Comparison of ENCODE assay signal across 18 cellular contexts in genomic region chr10:72099054-72099921, GRCh38. TPM values are rescaled to one million over a fixed set of nuclear protein-coding genes. Genes with fewer than 3 reads are reported as not detected.
DNase-seq lines count a peak whose midpoint lies in the region; ATAC-seq and TF ChIP-seq lines count a peak whose summit lies in the region.
"Had no signal": no experiment of that assay in that cellular context is flagged by ENCODE, and none has a peak within 500 bp of the region (broad histone marks: within the 10 kb centered on the region; RNA-seq: fewer than 3 reads in every experiment).

No MANE protein-coding gene starts in this region.

- TF ChIP-seq CTCF in Calu3 (IDR thresholded peaks at IDR 0.05; ENCODE audit: unreplicated experiment) (no peak), RWPE1 (conservative IDR thresholded peaks at IDR 0.05; ENCODE audit: low read depth) (no peak), epithelial cell of esophagus (IDR thresholded peaks at IDR 0.05; ENCODE audit: insufficient read depth, low read depth, low read length, missing control alignments) (no peak), progenitor cell of endocrine pancreas (IDR thresholded peaks at IDR 0.05; ENCODE audit: unreplicated experiment) (no peak), lower leg skin (IDR thresholded peaks at IDR 0.05) (no peak)

- H3K27me3 Mint-ChIP-seq in Calu3 (ENCODE audit: unreplicated experiment) (no peaks in the 10 kb centered on the region), progenitor cell of endocrine pancreas (no peaks in the 10 kb centered on the region)

- no peak for TF ChIP-seq POLR2A in lower leg skin (IDR thresholded peaks at IDR 0.05)

- POLR2A ChIA-PET in RWPE1 (lab: Yijun Ruan, JAX; ENCODE audit: low non-redundant PET), result no interaction called here

- peak overlapping the region; percentile 97 for H3K27ac Mint-ChIP-seq in Calu3 (ENCODE audit: unreplicated experiment)
- peak overlapping the region; percentile 91 for H3K27ac Mint-ChIP-seq in progenitor cell of endocrine pancreas

- H3K4me3 ChIP-seq in epithelial cell of esophagus (ENCODE audit: low read length) (no peak overlapping the region), lower leg skin (ENCODE audit: low read depth, poor library complexity, severe bottlenecking) (no peak overlapping the region)
- H3K4me3 ChIP-seq: sigmoid colon had no signal

- 93 to 94% methylated on average over 15 of the region's 15 CpGs for WGBS in lower leg skin, 2 donors

- H3K9me3 Mint-ChIP-seq in Calu3 (ENCODE audit: low read depth, unreplicated experiment), result no peaks in the 10 kb centered on the region
- H3K9me3 Mint-ChIP-seq in progenitor cell of endocrine pancreas (ENCODE audit: low read depth), result no peaks in the 10 kb centered on the region

- peak overlapping the region; percentile 59 for H3K27ac ChIP-seq in RWPE1
- H3K27ac ChIP-seq: foreskin keratinocyte, sigmoid colon had no signal

- TSS peak; percentile 90 for BruUV-seq in Calu3 (replicated peaks; lab: Mats Ljungman, UMichigan)

- DNase-seq in Calu3, result peak; percentile 58
- no peak for DNase-seq in RWPE1 (ENCODE audit: low spot score)
- peak; percentile 48 for DNase-seq in epithelial cell of esophagus (ENCODE audit: low read depth)
- DNase-seq in progenitor cell of endocrine pancreas (ENCODE audit: low spot score, unreplicated experiment), result no peak
- DNase-seq in lower leg skin (ENCODE audit: low spot score in 2 of 2), result no peak
- no peak for DNase-seq in activated effector memory CD4-positive, alpha-beta T cell treated with anti-CD3 and anti-CD28 coated beads, Interleukin-2, amount 50 U/mL, for 16 hours
- DNase-seq in NCI-H1417 (lab: John Stamatoyannopoulos, UW), result no peak
- DNase-seq: activated CD4-positive, alpha-beta T cell treated with anti-CD3 and anti-CD28 coated beads for 4 hours; aorta; hypothalamus; Kasumi-1; NCI-H1105 treated with DMSO at 0.1 percent for 48 hours; OCI-M1; sigmoid colon; SK-N-SH; stimulated activated CD4-positive, alpha-beta T cell treated with anti-CD3 and anti-CD28 coated beads, Interleukin-4, amount 100 ng/mL, for 1 hour had no signal

- peak overlapping the region; percentile 44 for H3K4me3 Mint-ChIP-seq in Calu3 (ENCODE audit: low read depth, unreplicated experiment)
- peak overlapping the region; percentile 28 for H3K4me3 Mint-ChIP-seq in progenitor cell of endocrine pancreas (ENCODE audit: low read depth)

- CTCF ChIA-PET in Calu3 (lab: Charles Lee) (interaction anchor here (1.0 to 1.9 kb wide), 7 partner anchors 10 to 233 kb away, joined by 3 to 8 read pairs (median 4); no protein-coding TSS in a partner anchor), RWPE1 (lab: Yijun Ruan, JAX) (interaction anchor here (0.7 to 1.0 kb wide), 2 partner anchors 9 to 23 kb away, joined by 3 read pairs; no protein-coding TSS in a partner anchor)

- H3K36me3 Mint-ChIP-seq in Calu3 (ENCODE audit: insufficient read depth, unreplicated experiment), result peaks cover 37% of the 10 kb centered on the region
- H3K36me3 Mint-ChIP-seq in progenitor cell of endocrine pancreas (ENCODE audit: insufficient read depth), result peaks cover 20% of the 10 kb centered on the region

- H3K4me1 Mint-ChIP-seq in Calu3 (ENCODE audit: low read depth, unreplicated experiment) (peaks cover 75% of the 10 kb centered on the region), progenitor cell of endocrine pancreas (ENCODE audit: low read depth) (peaks cover 48% of the 10 kb centered on the region)

- intact Hi-C loops in Calu3 (cut with micrococcal nuclease; ENCODE audit: unreplicated experiment), result loop anchor here (2.0 to 10.0 kb wide), 3 partner anchors 52 to 236 kb away; no protein-coding TSS in a partner anchor
- intact Hi-C loops in lower leg skin (cut with DNase I; ENCODE audit: low total_unique reads), result no loop called here

- no peak for ATAC-seq in HG03378 (IDR thresholded peaks at IDR 0.05; ENCODE audit: unreplicated experiment)
- ATAC-seq: foreskin keratinocyte had no signal

RNA-seq across cellular contexts. Expression of gene SPOCK2, which starts 10.9 kb away (rescaled TPM):
- total RNA-seq in Calu3 (2022) (162 and 205 TPM in 2 replicates), progenitor cell of endocrine pancreas (47.7 and 49.1 TPM in 2 replicates), lower leg skin (1 to 10 TPM in 3 of 4 donors, under 1 TPM in 1; 0.65 to 3.9 (median 3.5) TPM)

Comparison
In these comparisons a context has a peak if more than half of its experiments do, and no peak if none do; other contexts are left out.
1. DNase-seq: peak in Calu3 (single experiment) and epithelial cell of esophagus (single experiment); none in RWPE1 (single experiment), progenitor cell of endocrine pancreas (single experiment), lower leg skin (0 of 2), activated effector memory CD4-positive, alpha-beta T cell treated with anti-CD3 and anti-CD28 coated beads, Interleukin-2, amount 50 U/mL, for 16 hours (single experiment) and NCI-H1417 (0 of 3).